8 cellular contexts compared by ENCODE assay signal in the genomic region with DNA sequence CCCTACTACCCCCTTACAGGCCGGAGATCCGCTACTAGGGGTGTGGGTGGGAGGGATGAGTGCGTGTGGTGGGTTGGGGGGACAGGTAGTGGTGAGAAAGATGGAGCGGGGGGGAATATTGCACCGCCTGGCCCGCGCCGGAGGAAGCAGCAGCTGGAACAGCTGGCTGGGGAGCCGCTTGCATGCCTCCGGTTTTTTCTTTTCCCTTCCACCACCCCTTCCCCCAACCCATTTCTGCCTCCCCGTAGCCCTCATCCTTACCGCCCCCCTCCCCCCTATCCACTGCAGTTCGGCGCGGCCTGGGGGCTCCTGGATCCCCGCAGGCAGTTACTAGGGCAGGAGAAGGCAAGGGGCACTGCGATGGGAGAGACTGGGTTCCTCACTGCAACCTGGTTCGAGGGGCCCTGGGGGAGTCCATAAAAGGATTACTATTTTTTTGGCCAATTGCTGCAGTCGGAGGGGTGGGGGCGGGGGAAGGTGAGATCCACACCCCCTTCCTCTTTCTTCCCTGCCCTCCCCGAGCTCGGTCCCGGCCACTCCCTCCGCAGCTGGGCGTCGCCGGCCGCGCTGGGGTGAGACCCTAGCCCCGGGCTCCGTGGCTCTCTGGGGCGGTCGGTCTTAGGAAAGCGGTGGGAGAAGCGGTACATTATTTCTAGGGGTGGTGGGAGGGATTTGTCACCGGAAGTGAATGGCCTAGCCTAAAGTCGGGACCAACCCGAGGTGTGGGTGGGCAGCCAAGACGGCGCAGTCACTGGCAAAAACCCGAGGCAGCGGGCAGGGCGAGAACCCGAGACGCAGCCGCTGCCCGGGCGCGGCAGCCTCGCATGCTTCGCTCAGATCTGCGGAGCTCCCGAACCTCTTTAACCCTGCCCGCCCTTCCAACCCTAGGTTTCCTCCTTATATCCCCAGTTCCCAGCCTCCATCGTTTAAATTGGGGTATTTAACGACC. TPM values are rescaled to one million over a fixed set of nuclear protein-coding genes. Genes with fewer than 3 reads are reported as not detected.
A peak's percentile ranks its signal among the peaks of the same experiment; 100 is the strongest.
DNase-seq lines count a peak whose midpoint lies in the region; ATAC-seq lines count a peak whose summit lies in the region.

No MANE protein-coding gene starts in this region.

- H3K9me3 ChIP-seq in CD8-positive, alpha-beta memory T cell (ENCODE audit: low read length) = no peaks in the 10 kb centered on the region
- H3K9me3 ChIP-seq in NT2/D1 (ENCODE audit: insufficient read depth, low read length) = no peaks in the 10 kb centered on the region
- no peaks in the 10 kb centered on the region for H3K9me3 ChIP-seq in endocrine pancreas (ENCODE audit: control insufficient read depth, low read length)

- ATAC-seq in GM19467 (IDR thresholded peaks at IDR 0.05; ENCODE audit: unreplicated experiment) = peak; percentile 36

- no peaks in the 10 kb centered on the region for H3K27me3 Mint-ChIP-seq in CD8-positive, alpha-beta memory T cell

- peaks cover 3 to 23% (median 3%) of the 10 kb centered on the region in 3 donors for H3K36me3 Mint-ChIP-seq in CD8-positive, alpha-beta memory T cell

- no peaks in the 10 kb centered on the region for H3K27me3 ChIP-seq in CD8-positive, alpha-beta memory T cell (ENCODE audit: insufficient read depth, low read length, poor library complexity, severe bottlenecking)
- H3K27me3 ChIP-seq in NT2/D1 (ENCODE audit: insufficient read depth, insufficient read length) (no peaks in the 10 kb centered on the region), endocrine pancreas (ENCODE audit: control insufficient read depth, insufficient read depth, low read length) (no peaks in the 10 kb centered on the region)

- H3K4me1 Mint-ChIP-seq in CD8-positive, alpha-beta memory T cell = peaks cover 26 to 52% (median 45%) of the 10 kb centered on the region in 3 donors

- CTCF ChIA-PET in CD8-positive, alpha-beta memory T cell (lab: Charles Lee) = interaction anchor here (0.8 to 5.4 kb wide), 15 partner anchors 15 to 396 kb away, joined by 3 to 65 read pairs (median 5); a partner anchor contains a TSS

- H3K4me3 ChIP-seq in CD8-positive, alpha-beta memory T cell (ENCODE audit: low read length) = peak overlapping the region; percentile 93
- H3K4me3 ChIP-seq in NT2/D1 (ENCODE audit: insufficient read length, low read depth) (peak overlapping the region; percentile 55), endocrine pancreas (ENCODE audit: control insufficient read depth, insufficient read depth, low read length) (peak overlapping the region; percentile 82)

- DNase-seq in CD8-positive, alpha-beta memory T cell = peak; percentile 70 to 90 (median 83)
- DNase-seq in HS-5 (ENCODE audit: low read depth) = peak; percentile 70
- DNase-seq in NT2/D1 (ENCODE audit: low read depth, low spot score) = peak; percentile 62
- DNase-seq in activated CD8-positive, alpha-beta memory T cell treated with anti-CD3 and anti-CD28 coated beads, Interleukin-2, amount 50 U/mL, for 1 hour (ENCODE audit: extremely low read depth) = peak; percentile 61
- DNase-seq in mesenteric fat pad (ENCODE audit: low spot score) = peak; percentile 94
- peak; percentile 63 for DNase-seq in stimulated activated CD8-positive, alpha-beta memory T cell treated with anti-CD3 and anti-CD28 coated beads, Interleukin-12 subunit alpha, Interleukin-12 subunit beta, amount 100 ng/mL, for 4 hours (ENCODE audit: low read depth)

- H3K4me1 ChIP-seq in CD8-positive, alpha-beta memory T cell (ENCODE audit: insufficient read depth, low read length) = peaks cover 33% of the 10 kb centered on the region
- H3K4me1 ChIP-seq in NT2/D1 (ENCODE audit: insufficient read depth, insufficient read length) = peaks cover 5% of the 10 kb centered on the region
- no peaks in the 10 kb centered on the region for H3K4me1 ChIP-seq in endocrine pancreas (ENCODE audit: control insufficient read depth, insufficient read depth, low read length)

- peaks cover 3 to 18% (median 11%) of the 10 kb centered on the region in 5 donors for H3K9me3 Mint-ChIP-seq in CD8-positive, alpha-beta memory T cell

- H3K9ac ChIP-seq in NT2/D1 (ENCODE audit: insufficient read length, low read depth) (peak overlapping the region; percentile 82), endocrine pancreas (ENCODE audit: control insufficient read depth, insufficient read depth, low read length) (peak overlapping the region; percentile 94)

- no peaks in the 10 kb centered on the region for H3K36me3 ChIP-seq in CD8-positive, alpha-beta memory T cell (ENCODE audit: insufficient read depth, low read length)
- H3K36me3 ChIP-seq in NT2/D1 (ENCODE audit: insufficient read depth, insufficient read length, low read length) (no peaks in the 10 kb centered on the region), endocrine pancreas (ENCODE audit: control insufficient read depth, insufficient read depth, low read length) (no peaks in the 10 kb centered on the region)

- peak overlapping the region; percentile 90 to 100 (median 98) for H3K27ac Mint-ChIP-seq in CD8-positive, alpha-beta memory T cell

- peak overlapping the region; percentile 97 for H3K27ac ChIP-seq in CD8-positive, alpha-beta memory T cell (ENCODE audit: low read depth, low read length)

- H3K4me3 Mint-ChIP-seq in CD8-positive, alpha-beta memory T cell = peak overlapping the region; percentile 93 to 100 (median 100)

- POLR2A ChIA-PET in CD8-positive, alpha-beta memory T cell (lab: Charles Lee) = interaction anchor here (0.5 to 6.6 kb wide), 30 partner anchors 10 to 867 kb away, joined by 3 to 415 read pairs (median 5); a partner anchor contains a TSS

RNA-seq across cellular contexts. Expression of a gene that starts 0.8 kb away (rescaled TPM):
- 10 to 100 TPM; 24.4 to 26.4 TPM for total RNA-seq in CD8-positive, alpha-beta memory T cell
- polyA plus RNA-seq in CD8-positive, alpha-beta memory T cell = 109 TPM
- total RNA-seq in mesenteric fat pad = 13.8 TPM

RNA-seq across cellular contexts. Expression of a gene that starts 24.3 kb away (rescaled TPM):
- total RNA-seq in CD8-positive, alpha-beta memory T cell = under 1 TPM in 1 of 2 experiments, not detected in 1; 0.15 TPM
- polyA plus RNA-seq in CD8-positive, alpha-beta memory T cell = 0.07 TPM
- total RNA-seq in mesenteric fat pad = 1.4 TPM

RNA-seq across cellular contexts. Expression of a gene that starts 35.1 kb away (rescaled TPM):
- 10 to 100 TPM; 15.9 to 16.8 TPM for total RNA-seq in CD8-positive, alpha-beta memory T cell
- polyA plus RNA-seq in CD8-positive, alpha-beta memory T cell = 6.8 TPM
- total RNA-seq in mesenteric fat pad = 12.5 TPM

Comparison
In these comparisons a context has a peak if more than half of its experiments do, and no peak if none do; other contexts are left out.
1. Peak in every context shown above with its lines: DNase-seq, ATAC-seq, H3K4me3 ChIP-seq and H3K27ac ChIP-seq.